ENCODE assay signal across 12 cellular contexts in the genomic region with DNA sequence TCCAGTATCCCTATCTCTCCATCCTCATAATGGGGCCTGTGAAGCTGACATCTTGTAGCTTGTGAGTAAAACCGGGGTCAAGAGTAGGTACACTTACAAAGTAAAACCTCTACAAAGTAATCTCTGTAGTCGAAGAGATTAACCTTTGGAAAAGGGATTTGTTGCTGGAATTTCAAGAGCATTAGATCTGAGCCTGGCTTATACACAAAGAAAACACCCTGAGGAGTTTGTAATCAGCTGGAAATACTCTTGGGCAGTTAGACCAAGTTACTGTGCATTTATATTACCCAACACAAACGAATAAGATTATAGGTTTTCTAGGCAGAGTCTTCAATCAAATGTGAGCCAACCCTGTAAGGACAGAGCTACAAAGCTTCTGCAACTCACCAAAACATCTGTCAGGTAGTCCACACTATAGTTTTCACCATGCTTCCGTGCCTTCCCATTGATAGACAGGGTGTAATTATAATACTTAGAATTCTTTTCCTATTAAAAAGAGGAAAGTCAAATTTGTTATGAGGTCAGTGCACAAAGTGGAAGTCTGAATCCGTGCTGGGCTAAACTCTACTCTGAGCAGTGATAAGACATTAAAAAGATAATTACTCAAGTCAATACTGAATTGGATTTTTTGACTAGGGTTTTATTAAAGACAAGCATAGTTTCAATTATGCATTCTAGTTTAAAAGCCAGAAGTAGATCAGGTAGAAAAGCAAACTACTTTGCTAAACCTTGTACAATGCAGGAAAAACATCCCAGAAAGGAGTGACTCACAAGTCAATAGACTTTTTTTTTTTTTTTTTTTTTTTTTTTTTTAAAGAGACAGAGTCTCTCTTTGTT. TPM values are rescaled to one million over a fixed set of nuclear protein-coding genes. Genes with fewer than 3 reads are reported as not detected.
DNase-seq lines count a peak whose midpoint lies in the region; ATAC-seq, FAIRE-seq and TF ChIP-seq lines count a peak whose summit lies in the region.
"Had no signal": no experiment of that assay in that cellular context is flagged by ENCODE, and none has a peak within 500 bp of the region (broad histone marks: within the 10 kb centered on the region; RNA-seq: fewer than 3 reads in every experiment).

No MANE protein-coding gene starts in this region.

- no peak for TF ChIP-seq EP300 in K562 (IDR thresholded peaks at IDR 0.05; ENCODE audit: low read length)

- in situ Hi-C loops in K562 (cut with MboI) = no loop called here

- CTCF ChIA-PET in K562 (lab: Yijun Ruan, JAX; ENCODE audit: low intra/inter-chr PET ratio) = no interaction called here

- H3K4me1 ChIP-seq in K562 (replicated peaks in 1 of 2; ENCODE audit: control insufficient read depth in 2 of 2, insufficient read depth in 2 of 2, low read length in 2 of 2) = no peaks in the 10 kb centered on the region
- no peaks in the 10 kb centered on the region for H3K4me1 ChIP-seq in effector memory CD4-positive, alpha-beta T cell (ENCODE audit: control insufficient read depth, insufficient read depth, low read length, poor library complexity, severe bottlenecking)

- H3K9me1 ChIP-seq in K562 (ENCODE audit: control insufficient read depth, insufficient read depth, low read length) = no peaks in the 10 kb centered on the region

- H3K9me3 ChIP-seq in K562 (replicated peaks; ENCODE audit: control insufficient read depth, insufficient read depth, low read depth, low read length) = no peaks in the 10 kb centered on the region
- H3K9me3 ChIP-seq in effector memory CD4-positive, alpha-beta T cell (ENCODE audit: control insufficient read depth, low read length) = no peaks in the 10 kb centered on the region

- TF ChIP-seq CTCF in 22Rv1 (IDR thresholded peaks at IDR 0.05) = no peak
- no peak for TF ChIP-seq CTCF in K562 (IDR thresholded peaks at IDR 0.05 in 2 of 3, conservative IDR thresholded peaks at IDR 0.05 in 1 of 3; ENCODE audit: insufficient read depth in 2 of 3, low read depth in 1 of 3, low read length in 3 of 3)

- no peak overlapping the region for H3K4me3 ChIP-seq in K562
- no peak overlapping the region for H3K4me3 ChIP-seq in effector memory CD4-positive, alpha-beta T cell (ENCODE audit: insufficient read depth, low read depth, low read length, poor library complexity, severe bottlenecking)

- TF ChIP-seq RAD21 in K562 (CRISPR knock-in tag; conservative IDR thresholded peaks at IDR 0.05 in 1 of 2, IDR thresholded peaks at IDR 0.05 in 1 of 2) = no peak

- no TSS peak for BruUV-seq in K562 (replicated peaks; lab: Mats Ljungman, UMichigan)

- no peak for TF ChIP-seq POLR2A in K562 (conservative IDR thresholded peaks at IDR 0.05)

- H3K27ac ChIP-seq in 22Rv1 (peak overlapping the region; percentile 21; the same call in 1 of the 2 replicates), K562 (ENCODE audit: extremely low read depth, low read depth, low read length) (no peak overlapping the region)
- H3K27ac ChIP-seq in effector memory CD4-positive, alpha-beta T cell (ENCODE audit: insufficient read depth, low read length, poor library complexity, severe bottlenecking) = no peak overlapping the region

- ATAC-seq in K562 (no peak), left colon (peak; percentile 78), left ventricle myocardium superior (no peak), GM21528 (IDR thresholded peaks at IDR 0.05; ENCODE audit: low FRiP score, unreplicated experiment) (no peak)
- ATAC-seq: stimulated activated naive CD8-positive, alpha-beta T cell treated with anti-CD3 and anti-CD28 coated beads, Interleukin-15, Interleukin-2, amounts not matched to agents 100 U/mL and 50 U/mL, for 24 hours had no signal

- no peaks in the 10 kb centered on the region for H4K20me1 ChIP-seq in K562 (replicated peaks; ENCODE audit: control insufficient read depth, insufficient read depth, low read length)

- H3K9ac ChIP-seq in K562 (ENCODE audit: insufficient read depth in 1 of 2, low read depth in 2 of 2, low read length in 2 of 2) = no peak overlapping the region

- H3K79me2 ChIP-seq in K562 (ENCODE audit: control insufficient read depth, insufficient read depth, low read length) = no peaks in the 10 kb centered on the region

- POLR2A ChIA-PET in K562 (lab: Yijun Ruan, JAX) = no interaction called here

- H2AFZ ChIP-seq in K562 (ENCODE audit: low read depth, low read length) = no peak overlapping the region

- no peaks in the 10 kb centered on the region for H3K27me3 ChIP-seq in K562 (ENCODE audit: control insufficient read depth in 2 of 2, insufficient read depth in 2 of 2, low read length in 2 of 2)
- no peaks in the 10 kb centered on the region for H3K27me3 ChIP-seq in effector memory CD4-positive, alpha-beta T cell (replicated peaks; ENCODE audit: control insufficient read depth, insufficient read depth, low read length, poor library complexity, severe bottlenecking)

- H3K36me3 ChIP-seq in K562 (ENCODE audit: control insufficient read depth, insufficient read depth, low read length) = peaks cover 60% of the 10 kb centered on the region
- H3K36me3 ChIP-seq in effector memory CD4-positive, alpha-beta T cell (ENCODE audit: control insufficient read depth, insufficient read depth, low read length) = peaks cover 50% of the 10 kb centered on the region

- no peak overlapping the region for H3K4me2 ChIP-seq in K562 (ENCODE audit: insufficient read depth, low read length)

- peak; percentile 34 for DNase-seq in HTR-8/SVneo (ENCODE audit: insufficient read length, low spot score)
- DNase-seq in K562 (ENCODE audit: extremely low read depth in 1 of 4, low spot score in 3 of 4) = no peak
- DNase-seq in left colon = no peak
- DNase-seq in stimulated activated CD4-positive, alpha-beta T cell treated with anti-CD3 and anti-CD28 coated beads, Interleukin-15, amount 100 ng/mL, for 24 hours = no peak
- no peak for DNase-seq in left ventricle myocardium superior
- no peak for DNase-seq in effector memory CD4-positive, alpha-beta T cell
- DNase-seq: activated naive CD8-positive, alpha-beta T cell treated with anti-CD3 and anti-CD28 coated beads for 36 hours; NCI-H2171 treated with DMSO at 0.1 percent for 48 hours; stimulated activated naive CD8-positive, alpha-beta T cell treated with anti-CD3 and anti-CD28 coated beads, Interleukin-15, Interleukin-2, amounts not matched to agents 100 U/mL and 50 U/mL, for 24 hours had no signal

- intact Hi-C loops in K562 (cut with micrococcal nuclease) = no loop called here
- intact Hi-C loops in left colon (cut with DNase I, micrococcal nuclease) = no loop called here
- intact Hi-C loops in left ventricle myocardium superior (cut with micrococcal nuclease) = no loop called here

- FAIRE-seq in HTR-8/SVneo (lab: Jason Lieb, UNC) (no peak), K562 (lab: Jason Lieb, UNC) (no peak)
- FAIRE-seq: G401.6 had no signal

- WGBS in K562 (ENCODE audit: insufficient coverage, low coverage, missing lambda C conversion rate) = 51% methylated on average over 5 of the region's 5 CpGs

TF ChIP-seq in K562, 482 proteins besides CTCF, POLR2A, EP300 and RAD21:
- TF ChIP-seq, protein P1, sequence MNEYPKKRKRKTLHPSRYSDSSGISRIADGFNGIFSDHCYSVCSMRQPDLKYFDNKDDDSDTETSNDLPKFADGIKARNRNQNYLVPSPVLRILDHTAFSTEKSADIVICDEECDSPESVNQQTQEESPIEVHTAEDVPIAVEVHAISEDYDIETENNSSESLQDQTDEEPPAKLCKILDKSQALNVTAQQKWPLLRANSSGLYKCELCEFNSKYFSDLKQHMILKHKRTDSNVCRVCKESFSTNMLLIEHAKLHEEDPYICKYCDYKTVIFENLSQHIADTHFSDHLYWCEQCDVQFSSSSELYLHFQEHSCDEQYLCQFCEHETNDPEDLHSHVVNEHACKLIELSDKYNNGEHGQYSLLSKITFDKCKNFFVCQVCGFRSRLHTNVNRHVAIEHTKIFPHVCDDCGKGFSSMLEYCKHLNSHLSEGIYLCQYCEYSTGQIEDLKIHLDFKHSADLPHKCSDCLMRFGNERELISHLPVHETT (CRISPR knock-in tag; conservative IDR thresholded peaks at IDR 0.05 in 1 of 2, IDR thresholded peaks at IDR 0.05 in 1 of 2) = no peak
- peak; percentile 75 for TF ChIP-seq ZNF384 (IDR thresholded peaks at IDR 0.05; ENCODE audit: low read depth, low read length)
TF ChIP-seq in K562: peak in this region for 1.

RNA-seq across cellular contexts. Expression of a gene that starts 14.6 kb away (rescaled TPM):
- total RNA-seq in K562 (2011; cell fraction: chromatin; rRNA removed; ENCODE audit: low replicate concordance) = 35.8 and 41.6 TPM in 2 replicates
- 33.9 and 38.3 TPM in 2 replicates for total RNA-seq in K562 (2011; cell fraction: nucleolus; rRNA removed)
- total RNA-seq in K562 (2011; cell fraction: nucleoplasm; rRNA removed) = 46.0 and 52.8 TPM in 2 replicates
- total RNA-seq in K562 (2014; rRNA removed) (11.5 and 14.9 TPM in 2 replicates), K562 (2014; rRNA removed; fragmentation: Illumina TruSeq; extraction: Trizol) (22.5 and 23.8 TPM in 2 replicates), K562 (2015; rRNA removed; fragmentation: Illumina TruSeq; extraction: Trizol) (26.0 and 26.9 TPM in 2 replicates), K562 (2021) (20.7 and 21.4 TPM in 2 replicates), left colon (10 to 100 TPM; 59.6 to 70.8 TPM), left ventricle myocardium superior (120 TPM)
- polyA plus RNA-seq in K562 (2011; rRNA removed) (30.3 and 31.0 TPM in 2 replicates), K562 (2014; fragmentation: Illumina TruSeq; extraction: Trizol) (17.1 and 18.9 TPM in 2 replicates), K562 (2014; fragmentation: Nextera tagmentation; extraction: Ambion mirVana) (1 to 10 TPM; 4.6 to 5.0 TPM), K562 (2014; rRNA removed) (9.1 and 10.2 TPM in 2 replicates)
- 14.3 and 18.3 TPM in 2 replicates for polyA plus RNA-seq in K562 (2011; cell fraction: cytosol; rRNA removed)
- polyA plus RNA-seq in K562 (2011; cell fraction: nucleus; rRNA removed) = 8.8 and 10.3 TPM in 2 replicates
- polyA plus RNA-seq in K562 (2012) = 18.2 and 29.0 TPM in 2 replicates
- 47.9 and 67.8 TPM in 2 replicates for polyA minus RNA-seq in K562 (2011; rRNA and poly(A)+ RNA removed)
- 28.9 and 41.8 TPM in 2 replicates for polyA minus RNA-seq in K562 (2011; cell fraction: cytosol; rRNA and poly(A)+ RNA removed)
- 6.5 and 8.1 TPM in 2 replicates for polyA minus RNA-seq in K562 (2011; cell fraction: nucleus; rRNA and poly(A)+ RNA removed)
